Comparison of ENCODE assay signal across 11 cellular contexts in genomic region chr10:102812213-102812876, GRCh38. TPM values are rescaled to one million over a fixed set of nuclear protein-coding genes. Genes with fewer than 3 reads are reported as not detected.
A peak's percentile ranks its signal among the peaks of the same experiment; 100 is the strongest.
DNase-seq lines count a peak whose midpoint lies in the region; ATAC-seq and TF ChIP-seq lines count a peak whose summit lies in the region.
"Had no signal": no experiment of that assay in that cellular context is flagged by ENCODE, and none has a peak within 500 bp of the region (broad histone marks: within the 10 kb centered on the region; RNA-seq: fewer than 3 reads in every experiment).

No MANE protein-coding gene starts in this region.

- H3K27me3 Mint-ChIP-seq in activated T-cell treated with anti-CD3 and anti-CD28 coated beads, Interleukin-2, amount 50 U/mL, for 72 hours (ENCODE audit: low read depth), result no peaks in the 10 kb centered on the region
- H3K27me3 Mint-ChIP-seq in effector memory CD8-positive, alpha-beta T cell, result no peaks in the 10 kb centered on the region

- no peaks in the 10 kb centered on the region for H3K9me3 Mint-ChIP-seq in activated T-cell treated with anti-CD3 and anti-CD28 coated beads, Interleukin-2, amount 50 U/mL, for 72 hours
- H3K9me3 Mint-ChIP-seq in effector memory CD8-positive, alpha-beta T cell, result no peaks in the 10 kb centered on the region

- ATAC-seq in activated T-cell treated with anti-CD3 and anti-CD28 coated beads, Interleukin-2, amount 50 U/mL, for 72 hours (replicated peaks in 1 of 2), result no peak
- ATAC-seq in effector memory CD8-positive, alpha-beta T cell (replicated peaks), result no peak
- ATAC-seq in GM18909 (IDR thresholded peaks at IDR 0.05; ENCODE audit: poor library complexity, unreplicated experiment), result no peak

- TF ChIP-seq CTCF in sigmoid colon (IDR thresholded peaks at IDR 0.05), result no peak

- TF ChIP-seq POLR2A in sigmoid colon (IDR thresholded peaks at IDR 0.05), result no peak

- H3K36me3 Mint-ChIP-seq in activated T-cell treated with anti-CD3 and anti-CD28 coated beads, Interleukin-2, amount 50 U/mL, for 72 hours (ENCODE audit: insufficient read depth in 2 of 2), result no peaks in the 10 kb centered on the region
- peaks cover 61% of the 10 kb centered on the region for H3K36me3 Mint-ChIP-seq in effector memory CD8-positive, alpha-beta T cell (ENCODE audit: insufficient read depth)

- H3K27me3 ChIP-seq in stomach smooth muscle (ENCODE audit: control insufficient read depth in 1 of 2, insufficient read depth in 2 of 2, low read length in 2 of 2), result no peaks in the 10 kb centered on the region
- H3K27me3 ChIP-seq in sigmoid colon, result no peaks in the 10 kb centered on the region

- peaks cover 19% of the 10 kb centered on the region for H3K4me1 Mint-ChIP-seq in activated T-cell treated with anti-CD3 and anti-CD28 coated beads, Interleukin-2, amount 50 U/mL, for 72 hours (ENCODE audit: low read depth)
- peaks cover 10 to 13% of the 10 kb centered on the region in 2 donors for H3K4me1 Mint-ChIP-seq in effector memory CD8-positive, alpha-beta T cell (ENCODE audit: low read depth in 2 of 2)

- H3K9me3 ChIP-seq in stomach smooth muscle (ENCODE audit: control insufficient read depth in 2 of 2, low read length in 2 of 2) (no peaks in the 10 kb centered on the region), sigmoid colon (no peaks in the 10 kb centered on the region)

- no peak for TF ChIP-seq EP300 in sigmoid colon (IDR thresholded peaks at IDR 0.05)

- H3K4me3 Mint-ChIP-seq in activated T-cell treated with anti-CD3 and anti-CD28 coated beads, Interleukin-2, amount 50 U/mL, for 72 hours, result no peak overlapping the region
- H3K4me3 Mint-ChIP-seq in effector memory CD8-positive, alpha-beta T cell, result no peak overlapping the region

- intact Hi-C loops in sigmoid colon (cut with DNase I), result no loop called here

- WGBS in sigmoid colon, 2 donors, result 62 to 83% methylated on average over 9 of the region's 9 CpGs

- peak overlapping the region; percentile 24 for H3K27ac ChIP-seq in stomach smooth muscle (ENCODE audit: low read length)
- H3K27ac ChIP-seq in sigmoid colon, result peak overlapping the region in 2 of 4 donors; percentile 31 to 39

- peaks cover 25% of the 10 kb centered on the region for H3K4me1 ChIP-seq in stomach smooth muscle (ENCODE audit: control insufficient read depth, insufficient read depth, low read length)
- H3K4me1 ChIP-seq in sigmoid colon, result peaks cover 0 to 44% (median 24%) of the 10 kb centered on the region in 4 donors

- H3K4me3 ChIP-seq in stomach smooth muscle (ENCODE audit: low read length in 2 of 2) (no peak overlapping the region), sigmoid colon (no peak overlapping the region)

- peak overlapping the region; percentile 84 for H3K27ac Mint-ChIP-seq in activated T-cell treated with anti-CD3 and anti-CD28 coated beads, Interleukin-2, amount 50 U/mL, for 72 hours
- H3K27ac Mint-ChIP-seq in effector memory CD8-positive, alpha-beta T cell, result peak overlapping the region; percentile 54 to 91

- no peak for DNase-seq in activated T-cell treated with anti-CD3 and anti-CD28 coated beads, Interleukin-2, amount 50 U/mL, for 72 hours
- no peak for DNase-seq in activated T-cell treated with anti-CD3 and anti-CD28 coated beads, Interleukin-2, amount 50 U/mL, for 1 hour
- peak; percentile 84 for DNase-seq in OCI-M1 (lab: John Stamatoyannopoulos, UW)
- DNase-seq in effector memory CD8-positive, alpha-beta T cell, result no peak
- DNase-seq in sigmoid colon, result no peak
- no peak for DNase-seq in stimulated activated CD4-positive, alpha-beta T cell treated with anti-CD3 and anti-CD28 coated beads, Interleukin-1b, Interleukin-23, amount 100 ng/mL, for 48 hours
- DNase-seq: ACHN, kidney had no signal

- H3K36me3 ChIP-seq in stomach smooth muscle (ENCODE audit: control insufficient read depth in 2 of 2, insufficient read depth in 2 of 2, low read length in 2 of 2) (peaks cover 30 to 38% of the 10 kb centered on the region in 2 donors), sigmoid colon (peaks cover 18 to 50% (median 37%) of the 10 kb centered on the region in 4 donors)

- no peak overlapping the region for H3K9ac ChIP-seq in stomach smooth muscle (ENCODE audit: low read length in 2 of 2)

RNA-seq across cellular contexts. Expression of gene CYP17A1, which starts 24.9 kb away (rescaled TPM):
- total RNA-seq in activated T-cell treated with anti-CD3 and anti-CD28 coated beads, Interleukin-2, amount 50 U/mL, for 72 hours, result not detected
- not detected for total RNA-seq in sigmoid colon
- 1 to 10 TPM in 1 of 3 donors, under 1 TPM in 1, not detected in 1; 0.92 to 3.0 TPM for polyA plus RNA-seq in sigmoid colon
- total RNA-seq: epithelial cell of proximal tubule had no signal

RNA-seq across cellular contexts. Expression of gene BORCS7, which starts 41.7 kb away (rescaled TPM):
- 1 to 10 TPM; 8.3 to 8.6 TPM for total RNA-seq in activated T-cell treated with anti-CD3 and anti-CD28 coated beads, Interleukin-2, amount 50 U/mL, for 72 hours
- total RNA-seq in sigmoid colon, result 10 to 100 TPM; 27.0 to 52.1 (median 38.2) TPM
- 10 to 100 TPM; 27.4 to 46.0 (median 31.8) TPM for polyA plus RNA-seq in sigmoid colon

RNA-seq across cellular contexts. Expression of gene AS3MT, which starts 56.9 kb away (rescaled TPM):
- under 1 TPM; 0.39 to 0.67 TPM for total RNA-seq in activated T-cell treated with anti-CD3 and anti-CD28 coated beads, Interleukin-2, amount 50 U/mL, for 72 hours
- total RNA-seq in sigmoid colon, result 10 to 100 TPM in 1 of 4 donors, 1 to 10 TPM in 3; 5.0 to 11.9 (median 7.5) TPM
- 1 to 10 TPM in 1 of 3 donors, under 1 TPM in 1, not detected in 1; 0.60 to 1.9 TPM for polyA plus RNA-seq in sigmoid colon
